9 cellular contexts compared by ENCODE assay signal in genomic region chr7:909358-910329, GRCh38. TPM values are rescaled to one million over a fixed set of nuclear protein-coding genes. Genes with fewer than 3 reads are reported as not detected.
DNase-seq lines count a peak whose midpoint lies in the region; ATAC-seq and TF ChIP-seq lines count a peak whose summit lies in the region.
"Had no signal": no experiment of that assay in that cellular context is flagged by ENCODE, and none has a peak within 500 bp of the region (broad histone marks: within the 10 kb centered on the region; RNA-seq: fewer than 3 reads in every experiment).

No MANE protein-coding gene starts in this region.

- no peaks in the 10 kb centered on the region for H3K27me3 ChIP-seq in lung (ENCODE audit: control insufficient read depth, insufficient read depth)

- 16 to 31% methylated on average over 52 to 56 of the region's 58 CpGs for WGBS in lung, 2 donors
- WGBS in urinary bladder, result 38% methylated on average over 54 of the region's 58 CpGs

- H3K36me3 ChIP-seq in lung (ENCODE audit: control insufficient read depth in 2 of 2, insufficient read depth in 2 of 2, low read length in 2 of 2), result peaks cover 0 to 4% of the 10 kb centered on the region in 2 donors
- H3K36me3 ChIP-seq in urinary bladder (ENCODE audit: insufficient read depth), result no peaks in the 10 kb centered on the region

- ATAC-seq in lung (ENCODE audit: insufficient read depth, low FRiP score), result peak; percentile 55
- no peak for ATAC-seq in GM21528 (IDR thresholded peaks at IDR 0.05; ENCODE audit: low FRiP score, unreplicated experiment)
- no peak for ATAC-seq in HG02798 (IDR thresholded peaks at IDR 0.05; ENCODE audit: poor library complexity, unreplicated experiment)
- ATAC-seq in GM21576 (IDR thresholded peaks at IDR 0.05; ENCODE audit: unreplicated experiment), result no peak

- H3K4me1 ChIP-seq in lung (ENCODE audit: control insufficient read depth in 2 of 2, insufficient read depth in 2 of 2, low read length in 2 of 2) (peaks cover 0 to 2% of the 10 kb centered on the region in 2 donors), urinary bladder (ENCODE audit: insufficient read depth) (no peaks in the 10 kb centered on the region)

- DNase-seq in EL (peak; percentile 61), NCI-H69 (lab: John Stamatoyannopoulos, UW) (peak; percentile 44), lung (ENCODE audit: low spot score) (peak; percentile 70)

- H3K9me3 ChIP-seq in lung (ENCODE audit: control insufficient read depth in 2 of 2, insufficient read depth in 1 of 2, low read length in 1 of 2), result no peaks in the 10 kb centered on the region

- H3K4me3 ChIP-seq in lung (no peak overlapping the region), urinary bladder (ENCODE audit: low read depth, low read length) (peak overlapping the region; percentile 7)

- H3K27ac ChIP-seq in cingulate gyrus (ENCODE audit: low read depth, low read length), result peak overlapping the region; percentile 83
- peak overlapping the region in 1 of 2 donors; percentile 46 for H3K27ac ChIP-seq in lung (ENCODE audit: low read depth in 1 of 2, low read length in 1 of 2)
- no peak overlapping the region for H3K27ac ChIP-seq in urinary bladder (ENCODE audit: low read depth)
- H3K27ac ChIP-seq: KMS-11 had no signal

- no peak for TF ChIP-seq CTCF in lung (IDR thresholded peaks at IDR 0.05; ENCODE audit: control extremely low read depth, extremely low read depth)

RNA-seq across cellular contexts. Expression of gene GET4, which starts 33.3 kb away (rescaled TPM):
- total RNA-seq in lung, result 10 to 100 TPM; 34.1 to 39.9 TPM
- polyA plus RNA-seq in lung, result 10 to 100 TPM; 40.1 to 41.8 TPM
- total RNA-seq in urinary bladder, result 11.6 TPM
- polyA plus RNA-seq in urinary bladder, result 42.4 TPM

RNA-seq across cellular contexts. Expression of gene ADAP1, which starts 44.8 kb away (rescaled TPM):
- total RNA-seq in lung (10 to 100 TPM; 11.5 to 34.2 TPM), urinary bladder (11.7 TPM)
- polyA plus RNA-seq in lung (10 to 100 TPM; 31.0 to 39.0 TPM), urinary bladder (13.7 TPM)
